Comparison of ENCODE assay signal across 13 cellular contexts in the genomic region with DNA sequence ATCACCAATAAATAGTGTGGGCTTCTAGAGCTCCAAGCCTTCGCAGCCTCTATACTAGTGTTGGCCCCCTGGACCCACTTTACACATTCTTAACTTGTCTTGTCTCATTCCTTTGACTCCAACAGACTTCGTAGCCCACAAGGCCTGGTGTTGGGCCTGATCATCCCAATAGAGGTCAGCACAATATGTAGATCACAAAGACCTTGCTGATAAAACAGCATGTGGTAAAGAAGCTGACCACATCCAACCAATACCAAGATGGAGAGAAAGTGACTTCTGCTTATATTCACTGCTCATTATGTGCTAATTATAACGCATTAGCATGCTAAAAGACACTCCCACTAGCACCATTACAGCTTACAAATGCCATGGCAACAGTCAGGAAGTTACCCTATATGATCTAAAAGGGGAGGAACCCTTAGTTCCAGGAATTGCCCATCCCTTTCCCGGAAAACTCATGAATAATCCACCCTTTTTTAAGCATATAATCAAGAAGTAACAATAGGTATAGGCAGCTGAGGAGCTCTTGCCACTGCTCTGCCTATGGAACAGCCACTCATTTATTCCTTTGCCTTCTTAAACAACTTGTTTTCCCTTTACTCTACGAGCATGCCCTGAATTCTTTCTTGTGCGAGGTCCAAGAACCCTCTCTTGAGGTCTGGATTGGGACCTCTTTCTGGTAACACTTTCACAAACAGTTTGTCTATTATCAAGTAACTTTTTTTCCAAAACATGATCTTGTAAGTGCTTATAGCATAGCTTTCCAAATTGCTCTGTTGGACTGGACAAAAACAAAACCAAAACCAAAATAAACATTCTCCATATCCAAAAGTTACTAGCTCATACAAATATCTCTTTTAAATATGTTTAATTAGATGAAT. TPM values are rescaled to one million over a fixed set of nuclear protein-coding genes. Genes with fewer than 3 reads are reported as not detected.
DNase-seq lines count a peak whose midpoint lies in the region; ATAC-seq and TF ChIP-seq lines count a peak whose summit lies in the region.
"Had no signal": no experiment of that assay in that cellular context is flagged by ENCODE, and none has a peak within 500 bp of the region (broad histone marks: within the 10 kb centered on the region; RNA-seq: fewer than 3 reads in every experiment).

No MANE protein-coding gene starts in this region.

- H3K9me3 ChIP-seq in left ventricle myocardium inferior (replicated peaks) (no peaks in the 10 kb centered on the region), upper lobe of right lung (no peaks in the 10 kb centered on the region)

- no peaks in the 10 kb centered on the region for H3K36me3 ChIP-seq in left ventricle myocardium inferior
- no peaks in the 10 kb centered on the region for H3K36me3 ChIP-seq in upper lobe of right lung

- H3K4me3 ChIP-seq in left ventricle myocardium inferior, result no peak overlapping the region
- peak overlapping the region; percentile 27 for H3K4me3 ChIP-seq in coronary artery
- no peak overlapping the region for H3K4me3 ChIP-seq in upper lobe of right lung

- H3K27me3 ChIP-seq in left ventricle myocardium inferior (ENCODE audit: low read depth) (no peaks in the 10 kb centered on the region), upper lobe of right lung (no peaks in the 10 kb centered on the region)

- intact Hi-C loops in left ventricle myocardium inferior (cut with micrococcal nuclease), result no loop called here
- intact Hi-C loops in cardiac septum (cut with DNase I), result no loop called here
- intact Hi-C loops in left colon (cut with DNase I, micrococcal nuclease), result no loop called here
- intact Hi-C loops in upper lobe of right lung (cut with DNase I), result no loop called here

- ATAC-seq in left colon (peak; percentile 34), upper lobe of right lung (no peak), HG02852 (IDR thresholded peaks at IDR 0.05; ENCODE audit: unreplicated experiment) (no peak), GM18870 (IDR thresholded peaks at IDR 0.05; ENCODE audit: unreplicated experiment) (no peak), HG03045 (IDR thresholded peaks at IDR 0.05; ENCODE audit: unreplicated experiment) (no peak)

- no peak for TF ChIP-seq CTCF in left ventricle myocardium inferior (IDR thresholded peaks at IDR 0.05; ENCODE audit: borderline replicate concordance)
- TF ChIP-seq CTCF in coronary artery (IDR thresholded peaks at IDR 0.05), result no peak
- no peak for TF ChIP-seq CTCF in upper lobe of right lung (IDR thresholded peaks at IDR 0.05)

- H3K4me1 ChIP-seq in left ventricle myocardium inferior, result no peaks in the 10 kb centered on the region
- no peaks in the 10 kb centered on the region for H3K4me1 ChIP-seq in upper lobe of right lung

- no peak for DNase-seq in left ventricle myocardium inferior
- DNase-seq in cardiac septum (ENCODE audit: low spot score), result no peak
- DNase-seq in coronary artery (ENCODE audit: low spot score), result no peak
- DNase-seq in left colon, result no peak
- no peak for DNase-seq in upper lobe of right lung
- DNase-seq: activated CD4-positive, alpha-beta T cell treated with anti-CD3 and anti-CD28 coated beads for 48 hours; activated naive CD4-positive, alpha-beta T cell treated with anti-CD3 and anti-CD28 coated beads, Interleukin-2, amount 50 U/mL, for 16 hours; GDM1; NK-92 treated with Interleukin-12 subunit alpha and Interleukin-12 subunit beta, amount 100 ng/mL, for 24 hours; occipital lobe had no signal

- H3K27ac ChIP-seq in left ventricle myocardium inferior (replicated peaks), result peak overlapping the region; percentile 2
- H3K27ac ChIP-seq in coronary artery, result peak overlapping the region in 1 of 2 donors; percentile 60
- peak overlapping the region; percentile 56 for H3K27ac ChIP-seq in upper lobe of right lung

RNA-seq across cellular contexts. Expression of a gene that starts 54.6 kb away (rescaled TPM):
- total RNA-seq in left ventricle myocardium inferior, result 39.7 TPM
- 34.4 TPM for total RNA-seq in cardiac septum
- total RNA-seq in left colon, result 10 to 100 TPM; 55.3 to 97.9 TPM
- total RNA-seq in upper lobe of right lung, result 105 TPM
